In genomic region chr3:100023150-100023549, GRCh38 we compare ENCODE assay signal across 14 cellular contexts.
A peak's percentile ranks its signal among the peaks of the same experiment; 100 is the strongest.
DNase-seq lines count a peak whose midpoint lies in the region; ATAC-seq and TF ChIP-seq lines count a peak whose summit lies in the region.
"Had no signal": no experiment of that assay in that cellular context is flagged by ENCODE, and none has a peak within 500 bp of the region (broad histone marks: within the 10 kb centered on the region; RNA-seq: fewer than 3 reads in every experiment).

No MANE protein-coding gene starts in this region.

- peak overlapping the region in 2 of 5 donors; percentile 9 to 22 for H3K9ac ChIP-seq in subcutaneous abdominal adipose tissue (ENCODE audit: low read length in 5 of 5)

- no peak for TF ChIP-seq CTCF in esophagus muscularis mucosa (IDR thresholded peaks at IDR 0.05)

- H3K27me3 ChIP-seq in esophagus muscularis mucosa, result no peaks in the 10 kb centered on the region
- H3K27me3 ChIP-seq in subcutaneous abdominal adipose tissue (ENCODE audit: control insufficient read depth in 5 of 5, insufficient read depth in 4 of 5, low read length in 5 of 5), result no peaks in the 10 kb centered on the region

- H3K4me3 ChIP-seq in esophagus muscularis mucosa (no peak overlapping the region), subcutaneous abdominal adipose tissue (ENCODE audit: low read depth in 1 of 5, low read length in 5 of 5) (no peak overlapping the region)

- peak overlapping the region; percentile 65 to 75 (median 72) for H3K27ac ChIP-seq in esophagus muscularis mucosa (replicated peaks in 1 of 4)
- peak overlapping the region; percentile 0 for H3K27ac ChIP-seq in subcutaneous abdominal adipose tissue (ENCODE audit: low read depth, low read length)

- whole genome bisulfite sequencing in esophagus muscularis mucosa, result 39% methylated on average over 5 of the region's 5 CpGs

- peaks cover 7 to 59% (median 50%) of the 10 kb centered on the region in 4 donors for H3K4me1 ChIP-seq in esophagus muscularis mucosa
- peaks cover 0 to 37% (median 11%) of the 10 kb centered on the region in 5 donors for H3K4me1 ChIP-seq in subcutaneous abdominal adipose tissue (ENCODE audit: control insufficient read depth in 5 of 5, insufficient read depth in 5 of 5, low read length in 5 of 5)

- peak; percentile 68 for DNase-seq in NCI-H510A treated with DMSO at 0.1 percent for 48 hours (lab: John Stamatoyannopoulos, UW)
- no peak for DNase-seq in NCI-H510A (lab: John Stamatoyannopoulos, UW)
- DNase-seq in NCI-H526 treated with DMSO at 0.1 percent for 48 hours (lab: John Stamatoyannopoulos, UW), result peak; percentile 52
- DNase-seq in esophagus muscularis mucosa (ENCODE audit: extremely low spot score), result no peak
- DNase-seq in medulla oblongata (ENCODE audit: extremely low spot score), result no peak
- no peak for DNase-seq in stimulated activated CD4-positive, alpha-beta T cell treated with anti-CD3 and anti-CD28 coated beads, Interleukin-12 subunit alpha, Interleukin-12 subunit beta, amount 100 ng/mL, for 4 hours
- DNase-seq: activated CD8-positive, alpha-beta T cell treated with anti-CD3 and anti-CD28 coated beads for 36 hours; dermis blood vessel endothelial cell; GF-D8; head of caudate nucleus; MM.1S; T-helper 9 cell had no signal

- no peak for ATAC-seq in HG03354 (IDR thresholded peaks at IDR 0.05; ENCODE audit: poor library complexity, severe bottlenecking, unreplicated experiment)
- ATAC-seq: activated CD8-positive, alpha-beta T cell treated with anti-CD3 and anti-CD28 coated beads for 36 hours had no signal

- TF ChIP-seq EP300 in esophagus muscularis mucosa (IDR thresholded peaks at IDR 0.05), result no peak

- no peak for TF ChIP-seq POLR2A in esophagus muscularis mucosa (IDR thresholded peaks at IDR 0.05; ENCODE audit: low read depth)

- H3K36me3 ChIP-seq in esophagus muscularis mucosa (no peaks in the 10 kb centered on the region), subcutaneous abdominal adipose tissue (ENCODE audit: control insufficient read depth in 5 of 5, insufficient read depth in 5 of 5, low read length in 5 of 5) (peaks cover 0 to 3% (median 0%) of the 10 kb centered on the region in 5 donors)

- H3K9me3 ChIP-seq in esophagus muscularis mucosa (no peaks in the 10 kb centered on the region), subcutaneous abdominal adipose tissue (ENCODE audit: control insufficient read depth in 5 of 5, low read length in 5 of 5) (no peaks in the 10 kb centered on the region)

- intact Hi-C loops in esophagus muscularis mucosa (cut with DNase I), result no loop called here

Comparison
In these comparisons a context has a peak if more than half of its experiments do, and no peak if none do; other contexts are left out.
1. DNase-seq: peak in NCI-H510A treated with DMSO at 0.1 percent for 48 hours (single experiment) and NCI-H526 treated with DMSO at 0.1 percent for 48 hours (single experiment); none in NCI-H510A (single experiment), esophagus muscularis mucosa (single experiment), medulla oblongata (single experiment) and stimulated activated CD4-positive, alpha-beta T cell treated with anti-CD3 and anti-CD28 coated beads, Interleukin-12 subunit alpha, Interleukin-12 subunit beta, amount 100 ng/mL, for 4 hours (single experiment).